8 cellular contexts compared by ENCODE assay signal in genomic region chr10:3556191-3557017, GRCh38.
DNase-seq lines count a peak whose midpoint lies in the region; ATAC-seq and TF ChIP-seq lines count a peak whose summit lies in the region.
"Not testable (repeated sequence)": the region's sequence is repeated elsewhere in the genome, so short reads cannot be mapped to it uniquely, and the experiment has no call there.

No MANE protein-coding gene starts in this region.

- not testable (repeated sequence) for DNase-seq in BJ (ENCODE audit: low read depth); epithelial cell of esophagus (ENCODE audit: low read depth); left ventricle myocardium inferior; stimulated activated naive B cell treated with anti-CD40 and anti-IgM and Interleukin-4, amounts not matched to agents 10 μg/mL and 1 μg/mL and 100 μg/mL, for 72 hours
- DNase-seq in IMR-90 (peak; percentile 49), SJSA1 (ENCODE audit: low read depth in 1 of 2, low spot score in 2 of 2) (peak; percentile 46 to 65), astrocyte of the cerebellum (ENCODE audit: low read depth) (peak; percentile 27), mucosa of gallbladder (ENCODE audit: low spot score) (peak; percentile 34)

- not testable (repeated sequence) for H2AK9ac ChIP-seq in IMR-90 (replicated peaks; ENCODE audit: low read depth, low read length, poor library complexity)

- peak overlapping the region; percentile 65 to 81 for H3K4me3 Mint-ChIP-seq in stimulated activated naive B cell treated with anti-CD40 and anti-IgM and Interleukin-4, amounts not matched to agents 10 μg/mL and 1 μg/mL and 100 μg/mL, for 72 hours

- H3K9me3 Mint-ChIP-seq in stimulated activated naive B cell treated with anti-CD40 and anti-IgM and Interleukin-4, amounts not matched to agents 10 μg/mL and 1 μg/mL and 100 μg/mL, for 72 hours = not testable (repeated sequence)

- not testable (repeated sequence) for H3K23ac ChIP-seq in IMR-90 (ENCODE audit: low read depth, low read length)

- not testable (repeated sequence) for H3K4me1 ChIP-seq in IMR-90 (ENCODE audit: control insufficient read depth, insufficient read depth, low read length); SJSA1 (replicated peaks); left ventricle myocardium inferior

- H2BK120ac ChIP-seq in IMR-90 (ENCODE audit: low read depth, low read length) = not testable (repeated sequence)

- in situ Hi-C loops in IMR-90 (cut with MboI; ENCODE audit: low sequenced_read_pairs); astrocyte of the cerebellum (cut with HindIII; ENCODE audit: low sequenced_read_pairs): not testable (repeated sequence)

- H3K4me3 ChIP-seq in BJ (ENCODE audit: low read depth, low read length) (peak overlapping the region; percentile 31), IMR-90 (ENCODE audit: insufficient read depth, low read depth, low read length) (peak overlapping the region; percentile 12; the same call in 1 of the 2 replicates), SJSA1 (peak overlapping the region; percentile 29), epithelial cell of esophagus (ENCODE audit: low read length) (peak overlapping the region; percentile 13), left ventricle myocardium inferior (peak overlapping the region; percentile 52)
- H3K4me3 ChIP-seq in astrocyte of the cerebellum (ENCODE audit: low read depth, low read length) = not testable (repeated sequence)

- not testable (repeated sequence) for H4K5ac ChIP-seq in IMR-90 (ENCODE audit: low read depth, low read length)

- not testable (repeated sequence) for H3K36me3 Mint-ChIP-seq in stimulated activated naive B cell treated with anti-CD40 and anti-IgM and Interleukin-4, amounts not matched to agents 10 μg/mL and 1 μg/mL and 100 μg/mL, for 72 hours

- H2AK5ac ChIP-seq in IMR-90 (ENCODE audit: low read depth, low read length) = not testable (repeated sequence)

- not testable (repeated sequence) for H3K9ac ChIP-seq in IMR-90 (ENCODE audit: low read depth, low read length)

- POLR2A ChIA-PET in BJ (lab: Charles Lee); IMR-90 (lab: Charles Lee; ENCODE audit: unreplicated experiment): not testable (repeated sequence)

- H3K9me1 ChIP-seq in IMR-90 (ENCODE audit: insufficient read depth, low read length) = not testable (repeated sequence)

- not testable (repeated sequence) for H3K4me2 ChIP-seq in IMR-90 (ENCODE audit: low read depth, low read length)

- not testable (repeated sequence) for H3K27ac Mint-ChIP-seq in stimulated activated naive B cell treated with anti-CD40 and anti-IgM and Interleukin-4, amounts not matched to agents 10 μg/mL and 1 μg/mL and 100 μg/mL, for 72 hours

- H3K56ac ChIP-seq in IMR-90 (ENCODE audit: extremely low read depth, insufficient read depth, low read length) = not testable (repeated sequence)

- CTCF ChIA-PET in BJ (lab: Yijun Ruan, JAX) = not testable (repeated sequence)
- CTCF ChIA-PET in IMR-90 (lab: Yijun Ruan, JAX) = interaction anchor here (0.6 kb wide), 1 partner anchor 184 kb away, joined by 5 read pairs; no protein-coding TSS in a partner anchor

- intact Hi-C loops in IMR-90 (cut with micrococcal nuclease); left ventricle myocardium inferior (cut with micrococcal nuclease): not testable (repeated sequence)

- H2BK5ac ChIP-seq in IMR-90 (ENCODE audit: low read depth, low read length, poor library complexity, severe bottlenecking) = not testable (repeated sequence)

- H3K27me3 Mint-ChIP-seq in stimulated activated naive B cell treated with anti-CD40 and anti-IgM and Interleukin-4, amounts not matched to agents 10 μg/mL and 1 μg/mL and 100 μg/mL, for 72 hours = not testable (repeated sequence)

- not testable (repeated sequence) for H2BK15ac ChIP-seq in IMR-90 (ENCODE audit: low read depth, low read length)

- H3K27ac ChIP-seq in IMR-90 (ENCODE audit: insufficient read depth, low read length) = not testable (repeated sequence)
- H3K27ac ChIP-seq in SJSA1 = peak overlapping the region; percentile 80
- peak overlapping the region; percentile 31 for H3K27ac ChIP-seq in left ventricle myocardium inferior (replicated peaks)

- not testable (repeated sequence) for H3K36me3 ChIP-seq in BJ (ENCODE audit: control insufficient read depth, insufficient read depth, low read length); IMR-90 (ENCODE audit: control insufficient read depth, insufficient read depth, low read length); SJSA1; left ventricle myocardium inferior

- not testable (repeated sequence) for H3K27me3 ChIP-seq in BJ (ENCODE audit: control insufficient read depth, insufficient read depth, low read length); IMR-90 (ENCODE audit: control insufficient read depth, insufficient read depth, low read length); SJSA1 (replicated peaks); left ventricle myocardium inferior (ENCODE audit: low read depth)

- dilution Hi-C loops in IMR-90 (cut with HindIII; ENCODE audit: low sequenced_read_pairs, unreplicated experiment) = not testable (repeated sequence)

- not testable (repeated sequence) for H3K79me1 ChIP-seq in IMR-90 (ENCODE audit: low read depth in 1 of 2, low read length in 2 of 2)

- not testable (repeated sequence) for TF ChIP-seq POLR2A in IMR-90 (IDR thresholded peaks at IDR 0.05; ENCODE audit: low read depth, low read length)

- not testable (repeated sequence) for BruUV-seq in IMR-90 (replicated peaks; lab: Mats Ljungman, UMichigan)

- 0 out of 4 replicates have a peak overlapping the region, but pooled peaks have one; percentile 3 to 47 for H4K8ac ChIP-seq in IMR-90 (ENCODE audit: low read depth in 2 of 2, low read length in 2 of 2)

- H3K4ac ChIP-seq in IMR-90 (ENCODE audit: low read depth, low read length) = not testable (repeated sequence)

- TF ChIP-seq RAD21 in IMR-90 (IDR thresholded peaks at IDR 0.05; ENCODE audit: low read length) = not testable (repeated sequence)

- ATAC-seq in IMR-90 (ENCODE audit: low read depth); stimulated activated naive B cell treated with anti-CD40 and anti-IgM and Interleukin-4, amounts not matched to agents 10 μg/mL and 1 μg/mL and 100 μg/mL, for 72 hours (replicated peaks): not testable (repeated sequence)

- H3K18ac ChIP-seq in IMR-90 (ENCODE audit: low read depth, low read length) = not testable (repeated sequence)

- 67% methylated on average over 2 of the region's 46 CpGs; no CpG with 5 or more reads in 1 of the 2 experiments for WGBS in IMR-90 (ENCODE audit: extremely low coverage in 2 of 2, insufficient read length in 1 of 2), 2 experiments

- not testable (repeated sequence) for H3K14ac ChIP-seq in IMR-90 (replicated peaks; ENCODE audit: low read depth, low read length)

- H2BK20ac ChIP-seq in IMR-90 (ENCODE audit: low read depth, low read length) = not testable (repeated sequence)

- H3K4me1 Mint-ChIP-seq in stimulated activated naive B cell treated with anti-CD40 and anti-IgM and Interleukin-4, amounts not matched to agents 10 μg/mL and 1 μg/mL and 100 μg/mL, for 72 hours = peaks cover 7 to 17% of the 10 kb centered on the region in 2 donors

- not testable (repeated sequence) for H3K9me3 ChIP-seq in IMR-90 (ENCODE audit: control insufficient read depth, insufficient read depth, low read length); SJSA1 (replicated peaks); left ventricle myocardium inferior (replicated peaks)

- TF ChIP-seq CTCF in BJ (IDR thresholded peaks at IDR 0.05; ENCODE audit: insufficient read depth, low read depth, low read length); IMR-90 (conservative IDR thresholded peaks at IDR 0.05; ENCODE audit: low read depth, low read length); astrocyte of the cerebellum (IDR thresholded peaks at IDR 0.05; ENCODE audit: low read depth, low read length, missing control alignments); epithelial cell of esophagus (IDR thresholded peaks at IDR 0.05; ENCODE audit: insufficient read depth, low read depth, low read length, missing control alignments); left ventricle myocardium inferior (IDR thresholded peaks at IDR 0.05; ENCODE audit: borderline replicate concordance): not testable (repeated sequence)

- not testable (repeated sequence) for H4K91ac ChIP-seq in IMR-90 (ENCODE audit: insufficient read depth, low read depth, low read length)

- H4K20me1 ChIP-seq in IMR-90 (ENCODE audit: insufficient read depth, low read length) = not testable (repeated sequence)

- peak overlapping the region; percentile 51 for H2AFZ ChIP-seq in IMR-90 (replicated peaks; ENCODE audit: low read length, poor library complexity)

TF ChIP-seq in IMR-90, 13 proteins besides CTCF, POLR2A, EP300 and RAD21:
- peak; percentile 78 for TF ChIP-seq CEBPB (IDR thresholded peaks at IDR 0.05; ENCODE audit: low read depth, low read length)
